ENCODE assay signal across 26 cellular contexts in genomic region chr15:95832655-95833054, GRCh38.
A peak's percentile ranks its signal among the peaks of the same experiment; 100 is the strongest.
DNase-seq lines count a peak whose midpoint lies in the region; ATAC-seq, FAIRE-seq and TF ChIP-seq lines count a peak whose summit lies in the region.
"Had no signal": no experiment of that assay in that cellular context is flagged by ENCODE, and none has a peak within 500 bp of the region (broad histone marks: within the 10 kb centered on the region; RNA-seq: fewer than 3 reads in every experiment).

No MANE protein-coding gene starts in this region.

- no peak overlapping the region for H3K56ac ChIP-seq in H1 (replicated peaks; ENCODE audit: insufficient read length, low read depth, low read length)
- no peak overlapping the region for H3K56ac ChIP-seq in mesendoderm (ENCODE audit: low read length)

- 46% methylated on average over 3 of the region's 3 CpGs; no CpG with 5 or more reads in 1 of the 2 experiments for whole genome bisulfite sequencing in H1 (ENCODE audit: extremely low coverage in 1 of 2, insufficient coverage in 1 of 2, insufficient read length in 1 of 2, insufficient replicate concordance in 2 of 2, low coverage in 1 of 2, low lambda C conversion rate in 2 of 2, missing lambda C conversion rate in 1 of 2), 2 experiments
- no CpG with 5 or more reads among the region's 3 CpGs for WGBS in mesendoderm (ENCODE audit: extremely low coverage, insufficient coverage, low lambda C conversion rate)
- WGBS in small intestine, 3 donors = 54 to 66% (median 58%) methylated on average over 3 of the region's 3 CpGs

- POLR2A ChIA-PET in HEK293 (lab: Yijun Ruan, JAX) = no interaction called here
- POLR2A ChIA-PET in H1 (lab: Charles Lee; ENCODE audit: partially characterized antibody) = no interaction called here

- H3K4me3 ChIP-seq in HEK293 (ENCODE audit: low read depth, low read length) (no peak overlapping the region), H1 (ENCODE audit: extremely low read depth in 1 of 4, insufficient read depth in 2 of 4, low read depth in 3 of 4, low read length in 4 of 4) (no peak overlapping the region), mesendoderm (ENCODE audit: low read length) (no peak overlapping the region), small intestine (ENCODE audit: low read depth in 1 of 2, low read length in 2 of 2) (no peak overlapping the region), SJCRH30 (no peak overlapping the region)
- H3K4me3 ChIP-seq: BLaER1 treated with 17β-estradiol and CSF1 and Interleukin-3, amounts not matched to agents 10 nM and 100 nM; PC-9; SJSA1 had no signal

- H3K23ac ChIP-seq in H1 (ENCODE audit: insufficient read length) (no peak overlapping the region), mesendoderm (ENCODE audit: low read length) (no peak overlapping the region)

- H3K36me3 ChIP-seq in HEK293 (ENCODE audit: control insufficient read depth in 2 of 2, insufficient read depth in 1 of 2, low read length in 2 of 2) (no peaks in the 10 kb centered on the region), H1 (ENCODE audit: control insufficient read depth in 2 of 4, insufficient read depth in 4 of 4, low read length in 3 of 4) (no peaks in the 10 kb centered on the region), mesendoderm (ENCODE audit: control insufficient read depth, insufficient read depth, low read length) (no peaks in the 10 kb centered on the region), small intestine (ENCODE audit: control insufficient read depth in 2 of 2, insufficient read depth in 2 of 2, low read length in 2 of 2) (no peaks in the 10 kb centered on the region), SJCRH30 (no peaks in the 10 kb centered on the region)
- H3K36me3 ChIP-seq: BLaER1 treated with 17β-estradiol and CSF1 and Interleukin-3, amounts not matched to agents 10 nM and 100 nM; SJSA1 had no signal

- no peak overlapping the region for H4K91ac ChIP-seq in H1 (replicated peaks; ENCODE audit: insufficient read length, low read length)

- H3K9ac ChIP-seq in H1 (replicated peaks in 1 of 4; ENCODE audit: extremely low read depth in 1 of 4, low read depth in 3 of 4, low read length in 3 of 4) (no peak overlapping the region), mesendoderm (ENCODE audit: low read length) (no peak overlapping the region)
- H3K9ac ChIP-seq: BLaER1 treated with 17β-estradiol and CSF1 and Interleukin-3, amounts not matched to agents 10 nM and 100 nM had no signal

- peak; percentile 15 for DNase-seq in NCI-H2107 treated with DMSO at 0.1 percent for 48 hours (lab: John Stamatoyannopoulos, UW; ENCODE audit: unreplicated experiment)
- no peak for DNase-seq in NCI-H2107 (lab: John Stamatoyannopoulos, UW)
- DNase-seq in H1 (ENCODE audit: low read depth in 1 of 2, low spot score in 2 of 2) = no peak
- peak; percentile 2 for DNase-seq in mesendoderm
- no peak for DNase-seq in small intestine
- DNase-seq in SJCRH30 = no peak
- DNase-seq: AML-193; CD4-positive, alpha-beta T cell; GOT3; NCI-H1048; NCI-H1694 treated with DMSO at 0.1 percent for 48 hours; NCI-H2081; NCI-H226; NCI-H524; NCI-H748 treated with DMSO at 0.1 percent for 48 hours; PC-9; T-helper 2 cell had no signal

- H3K23me2 ChIP-seq in H1 (ENCODE audit: low read depth, low read length) = no peaks in the 10 kb centered on the region

- no peaks in the 10 kb centered on the region for H3K9me3 ChIP-seq in HEK293 (ENCODE audit: control insufficient read depth, insufficient read depth, low read depth, low read length)
- H3K9me3 ChIP-seq in H1 (ENCODE audit: insufficient read depth in 2 of 2, low read depth in 1 of 2, low read length in 1 of 2) = no peaks in the 10 kb centered on the region; a peak in 1 of 4 replicates
- H3K9me3 ChIP-seq in small intestine (ENCODE audit: control insufficient read depth, low read depth) = no peaks in the 10 kb centered on the region
- H3K9me3 ChIP-seq in SJCRH30 (replicated peaks) = no peaks in the 10 kb centered on the region
- H3K9me3 ChIP-seq: BLaER1 treated with 17β-estradiol and CSF1 and Interleukin-3, amounts not matched to agents 10 nM and 100 nM; SJSA1 had no signal

- no peak overlapping the region for H4K8ac ChIP-seq in H1 (ENCODE audit: extremely low read depth, insufficient read depth, low read length)
- H4K8ac ChIP-seq in mesendoderm (ENCODE audit: low read depth, low read length) = no peak overlapping the region

- H3K18ac ChIP-seq in H1 (ENCODE audit: extremely low read depth, low read length) (no peak overlapping the region), mesendoderm (ENCODE audit: low read length) (no peak overlapping the region)

- H3K27ac ChIP-seq in HEK293 (ENCODE audit: extremely low read depth, low read depth, low read length) (no peak overlapping the region), H1 (ENCODE audit: low read depth, low read length) (no peak overlapping the region), mesendoderm (ENCODE audit: low read depth, low read length) (no peak overlapping the region), small intestine (ENCODE audit: low read depth in 1 of 2, low read length in 1 of 2) (no peak overlapping the region), SJCRH30 (no peak overlapping the region)
- H3K27ac ChIP-seq: BLaER1 treated with 17β-estradiol and CSF1 and Interleukin-3, amounts not matched to agents 10 nM and 100 nM; HL-60; PC-9; SJSA1 had no signal

- no peak for TF ChIP-seq POLR2A in H1 (IDR thresholded peaks at IDR 0.05; ENCODE audit: control extremely low read depth in 1 of 2, low read depth in 2 of 2, low read length in 2 of 2)

- H3K4me1 ChIP-seq in HEK293 (ENCODE audit: control insufficient read depth, insufficient read depth, low read length) (peaks cover 6% of the 10 kb centered on the region; the same call in 1 of the 2 replicates), H1 (replicated peaks in 1 of 4; ENCODE audit: control insufficient read depth in 3 of 4, insufficient read depth in 4 of 4, low read length in 3 of 4) (0 out of 7 replicates have a peak, but pooled peaks cover 0 to 3% (median 0%) of the 10 kb centered on the region in 4 experiments), mesendoderm (ENCODE audit: control insufficient read depth, low read depth, low read length) (no peaks in the 10 kb centered on the region), small intestine (ENCODE audit: control insufficient read depth in 2 of 2, insufficient read depth in 1 of 2, low read depth in 1 of 2, low read length in 1 of 2) (no peaks in the 10 kb centered on the region), SJCRH30 (no peaks in the 10 kb centered on the region)
- H3K4me1 ChIP-seq: BLaER1 treated with 17β-estradiol and CSF1 and Interleukin-3, amounts not matched to agents 10 nM and 100 nM; SJSA1 had no signal

- no peaks in the 10 kb centered on the region for H3K79me2 ChIP-seq in H1 (ENCODE audit: control insufficient read depth in 1 of 2, insufficient read depth in 2 of 2, low read length in 2 of 2)
- no peaks in the 10 kb centered on the region for H3K79me2 ChIP-seq in mesendoderm (ENCODE audit: control insufficient read depth, insufficient read depth, low read length)

- H2BK5ac ChIP-seq in H1 (ENCODE audit: low read depth, low read length) (no peak overlapping the region), mesendoderm (ENCODE audit: low read length) (no peak overlapping the region)

- no peak for ATAC-seq in GM19324 (IDR thresholded peaks at IDR 0.05; ENCODE audit: low FRiP score, unreplicated experiment)
- ATAC-seq: HCT116, Right ventricle myocardium inferior had no signal

- TF ChIP-seq EP300 in H1 (IDR thresholded peaks at IDR 0.05; ENCODE audit: borderline replicate concordance in 1 of 2, low read depth in 2 of 2, low read length in 2 of 2) = no peak

- CTCF ChIA-PET in HEK293 (lab: Yijun Ruan, JAX) = no interaction called here
- CTCF ChIA-PET in H1 (lab: Charles Lee; ENCODE audit: partially characterized antibody) = no interaction called here

- FAIRE-seq in H1 (lab: Jason Lieb, UNC) = no peak
- FAIRE-seq in small intestine (lab: Jason Lieb, UNC) = no peak
- FAIRE-seq: A204.1, D721Med had no signal

- no peak overlapping the region for H2BK12ac ChIP-seq in H1 (ENCODE audit: low read depth, low read length)

- no peak overlapping the region for H2BK20ac ChIP-seq in H1 (ENCODE audit: low read length)

- H3K4me2 ChIP-seq in H1 (ENCODE audit: insufficient read depth in 1 of 2, low read depth in 2 of 2, low read length in 2 of 2) = no peak overlapping the region
- H3K4me2 ChIP-seq in mesendoderm (ENCODE audit: low read length) = no peak overlapping the region
- H3K4me2 ChIP-seq: BLaER1 treated with 17β-estradiol and CSF1 and Interleukin-3, amounts not matched to agents 10 nM and 100 nM; PC-9 had no signal

- no peak overlapping the region for H2AK5ac ChIP-seq in H1 (ENCODE audit: low read depth, low read length)
- no peak overlapping the region for H2AK5ac ChIP-seq in mesendoderm (ENCODE audit: low read length)

- H4K5ac ChIP-seq in H1 (ENCODE audit: insufficient read length, low read depth, low read length) (no peak overlapping the region), mesendoderm (ENCODE audit: low read length) (no peak overlapping the region)

- TF ChIP-seq RAD21 in H1 (IDR thresholded peaks at IDR 0.05 in 1 of 2, conservative IDR thresholded peaks at IDR 0.05 in 1 of 2; ENCODE audit: low read depth in 2 of 2, low read length in 2 of 2) = no peak

- no peak overlapping the region for H2AFZ ChIP-seq in H1 (ENCODE audit: low read length)
- H2AFZ ChIP-seq: PC-9 had no signal

- H3K27me3 ChIP-seq in H1 (replicated peaks in 1 of 4; ENCODE audit: control insufficient read depth in 3 of 4, extremely low read depth in 1 of 4, insufficient read depth in 3 of 4, low read length in 3 of 4) = no peaks in the 10 kb centered on the region
- H3K27me3 ChIP-seq in mesendoderm (ENCODE audit: insufficient read depth, low read length, poor library complexity) = no peaks in the 10 kb centered on the region
- no peaks in the 10 kb centered on the region for H3K27me3 ChIP-seq in small intestine (ENCODE audit: control insufficient read depth in 2 of 2, insufficient read depth in 2 of 2, low read length in 2 of 2)
- H3K27me3 ChIP-seq in SJCRH30 = no peaks in the 10 kb centered on the region
- H3K27me3 ChIP-seq: SJSA1 had no signal

- no peak overlapping the region for H2BK120ac ChIP-seq in H1 (replicated peaks; ENCODE audit: low read depth, low read length)
- H2BK120ac ChIP-seq in mesendoderm (ENCODE audit: low read depth, low read length) = no peak overlapping the region

- no peaks in the 10 kb centered on the region for H3K79me1 ChIP-seq in H1 (ENCODE audit: low read depth, low read length)
- H3K79me1 ChIP-seq in mesendoderm (ENCODE audit: low read length) = no peaks in the 10 kb centered on the region

- H2BK15ac ChIP-seq in H1 (ENCODE audit: low read length) (no peak overlapping the region), mesendoderm (replicated peaks; ENCODE audit: low read depth) (no peak overlapping the region)

- TF ChIP-seq CTCF in HEK293 (tag by site-specific recombination; IDR thresholded peaks at IDR 0.05) (no peak), H1 (IDR thresholded peaks at IDR 0.05; ENCODE audit: control extremely low read depth in 1 of 3, insufficient read depth in 1 of 3, low read depth in 1 of 3, low read length in 3 of 3) (no peak)

- no peak overlapping the region for H3K14ac ChIP-seq in H1 (ENCODE audit: insufficient read length)

- H4K20me1 ChIP-seq in H1 (replicated peaks in 1 of 2; ENCODE audit: control insufficient read depth in 1 of 2, insufficient read depth in 2 of 2, low read length in 2 of 2) = no peaks in the 10 kb centered on the region
- H4K20me1 ChIP-seq: BLaER1 treated with 17β-estradiol and CSF1 and Interleukin-3, amounts not matched to agents 10 nM and 100 nM had no signal

- H3K4ac ChIP-seq in H1 (replicated peaks; ENCODE audit: insufficient read length, low read depth, low read length) = no peak overlapping the region
- H3K4ac ChIP-seq in mesendoderm (ENCODE audit: low read depth, low read length) = no peak overlapping the region

Comparison
In these comparisons a context has a peak if more than half of its experiments do, and no peak if none do; other contexts are left out.
1. DNase-seq: peak in NCI-H2107 treated with DMSO at 0.1 percent for 48 hours (single experiment) and mesendoderm (single experiment); none in NCI-H2107 (single experiment), H1 (0 of 2), small intestine (single experiment) and SJCRH30 (0 of 2).